Comparison of ENCODE assay signal across 8 cellular contexts in genomic region chr12:106301611-106302321, GRCh38. TPM values are rescaled to one million over a fixed set of nuclear protein-coding genes. Genes with fewer than 3 reads are reported as not detected.
DNase-seq lines count a peak whose midpoint lies in the region; ATAC-seq and TF ChIP-seq lines count a peak whose summit lies in the region.

No MANE protein-coding gene starts in this region.

- peaks cover 62% of the 10 kb centered on the region for H3K4me1 Mint-ChIP-seq in CD4-positive, alpha-beta T cell (ENCODE audit: low read depth)
- H3K4me1 Mint-ChIP-seq in activated T-helper 17 cell treated with anti-CD3 and anti-CD28 coated beads, Interleukin-2, amount 50 U/mL, for 72 hours = peaks cover 41% of the 10 kb centered on the region

- H3K4me3 ChIP-seq in PC-3 (ENCODE audit: low read length) (peak overlapping the region; percentile 69), fibroblast of villous mesenchyme (ENCODE audit: low read depth, low read length) (peak overlapping the region; percentile 66), neuron (ENCODE audit: low read length) (peak overlapping the region; percentile 48), thoracic aorta (peak overlapping the region; percentile 94)

- BruUV-seq in PC-3 (replicated peaks; lab: Mats Ljungman, UMichigan) = no TSS peak

- H3K9me3 Mint-ChIP-seq in CD4-positive, alpha-beta T cell = no peaks in the 10 kb centered on the region
- no peaks in the 10 kb centered on the region for H3K9me3 Mint-ChIP-seq in activated T-helper 17 cell treated with anti-CD3 and anti-CD28 coated beads, Interleukin-2, amount 50 U/mL, for 72 hours

- H3K9me3 ChIP-seq in CD4-positive, alpha-beta T cell (ENCODE audit: control insufficient read depth, low read length) = no peaks in the 10 kb centered on the region
- no peaks in the 10 kb centered on the region for H3K9me3 ChIP-seq in PC-3 (ENCODE audit: low read length)
- no peaks in the 10 kb centered on the region for H3K9me3 ChIP-seq in neuron (ENCODE audit: low read length)
- H3K9me3 ChIP-seq in thoracic aorta = no peaks in the 10 kb centered on the region

- no peaks in the 10 kb centered on the region for H3K79me2 ChIP-seq in PC-3 (ENCODE audit: low read length)

- peak; percentile 51 to 91 (median 68) for DNase-seq in CD4-positive, alpha-beta T cell
- peak; percentile 93 for DNase-seq in PC-3
- DNase-seq in fibroblast of villous mesenchyme (ENCODE audit: low read depth) = peak; percentile 78
- peak; percentile 19 for DNase-seq in thoracic aorta (ENCODE audit: low spot score)

- H3K9me2 ChIP-seq in PC-3 (replicated peaks; ENCODE audit: low read length) = no peaks in the 10 kb centered on the region

- no peaks in the 10 kb centered on the region for H3K27me3 Mint-ChIP-seq in CD4-positive, alpha-beta T cell
- H3K27me3 Mint-ChIP-seq in activated T-helper 17 cell treated with anti-CD3 and anti-CD28 coated beads, Interleukin-2, amount 50 U/mL, for 72 hours = no peaks in the 10 kb centered on the region

- H3K36me3 Mint-ChIP-seq in CD4-positive, alpha-beta T cell (ENCODE audit: low read depth) = peaks cover 40% of the 10 kb centered on the region
- peaks cover 23% of the 10 kb centered on the region for H3K36me3 Mint-ChIP-seq in activated T-helper 17 cell treated with anti-CD3 and anti-CD28 coated beads, Interleukin-2, amount 50 U/mL, for 72 hours (ENCODE audit: low read depth)

- intact Hi-C loops in CD4-positive, alpha-beta T cell (cut with DNase I, micrococcal nuclease) = loop anchor here (1.0 to 10.0 kb wide), 5 partner anchors 52 to 1317 kb away; partner anchors contain the start of genes CRY1 (in 2 of the 2) and NOPCHAP1 (in 1 of the 2)
- intact Hi-C loops in PC-3 (cut with micrococcal nuclease) = loop anchor here (1.0 kb wide), 4 partner anchors 14 to 74 kb away; no protein-coding TSS in a partner anchor

- no peaks in the 10 kb centered on the region for H3K27me3 ChIP-seq in CD4-positive, alpha-beta T cell (ENCODE audit: control insufficient read depth, insufficient read depth, low read length)
- no peaks in the 10 kb centered on the region for H3K27me3 ChIP-seq in PC-3 (ENCODE audit: low read length)
- H3K27me3 ChIP-seq in neuron (ENCODE audit: insufficient read depth, low read length) = peaks cover 9% of the 10 kb centered on the region
- H3K27me3 ChIP-seq in thoracic aorta (replicated peaks; ENCODE audit: insufficient read depth) = no peaks in the 10 kb centered on the region

- peak overlapping the region; percentile 99 for H3K27ac Mint-ChIP-seq in CD4-positive, alpha-beta T cell
- H3K27ac Mint-ChIP-seq in activated T-helper 17 cell treated with anti-CD3 and anti-CD28 coated beads, Interleukin-2, amount 50 U/mL, for 72 hours = peak overlapping the region; percentile 99

- H3K4me2 ChIP-seq in PC-3 (ENCODE audit: low read length) = peak overlapping the region; percentile 87

- peak overlapping the region; percentile 58 for H3K9ac ChIP-seq in PC-3 (ENCODE audit: low read length)

- H2AFZ ChIP-seq in PC-3 (ENCODE audit: low read length) (peak overlapping the region; percentile 89), neuron (ENCODE audit: low read depth, low read length) (peak overlapping the region; percentile 20)

- peak overlapping the region; percentile 94 for H3K4me3 Mint-ChIP-seq in CD4-positive, alpha-beta T cell
- H3K4me3 Mint-ChIP-seq in activated T-helper 17 cell treated with anti-CD3 and anti-CD28 coated beads, Interleukin-2, amount 50 U/mL, for 72 hours = peak overlapping the region; percentile 93

- H3K36me3 ChIP-seq in PC-3 (ENCODE audit: low read depth, low read length) (no peaks in the 10 kb centered on the region), neuron (ENCODE audit: insufficient read depth, low read length) (no peaks in the 10 kb centered on the region), thoracic aorta (no peaks in the 10 kb centered on the region)

- H3K4me1 ChIP-seq in PC-3 (ENCODE audit: insufficient read depth, low read length) (peaks cover 35% of the 10 kb centered on the region), neuron (ENCODE audit: insufficient read depth, low read length) (peaks cover 15% of the 10 kb centered on the region), thoracic aorta (ENCODE audit: control insufficient read depth in 1 of 2, low read depth in 2 of 2) (peaks cover 15 to 40% of the 10 kb centered on the region in 2 donors)

- POLR2A ChIA-PET in CD4-positive, alpha-beta T cell (lab: Charles Lee) = interaction anchor here (0.6 to 5.8 kb wide), 37 partner anchors 8 to 1465 kb away, joined by 3 to 157 read pairs (median 5); partner anchors contain the start of genes CKAP4, CRY1, MTERF2 and POLR3B
- POLR2A ChIA-PET in PC-3 (lab: Charles Lee; ENCODE audit: unreplicated experiment) = interaction anchor here (1.1 kb wide), 1 partner anchor 54 kb away, joined by 9 read pairs; the partner anchor contains the start of gene CKAP4

- H4K20me1 ChIP-seq in PC-3 (ENCODE audit: low read length) = no peaks in the 10 kb centered on the region

- peak overlapping the region; percentile 100 for H3K27ac ChIP-seq in CD4-positive, alpha-beta T cell (ENCODE audit: low read depth, low read length)
- H3K27ac ChIP-seq in PC-3 (ENCODE audit: low read length) = peak overlapping the region; percentile 82
- H3K27ac ChIP-seq in thoracic aorta = peak overlapping the region; percentile 72

- H3F3A ChIP-seq in PC-3 (ENCODE audit: low read length, unreplicated experiment) = peaks cover 3% of the 10 kb centered on the region

- peak; percentile 56 for ATAC-seq in CD4-positive, alpha-beta T cell (ENCODE audit: poor library complexity)
- peak; percentile 60 for ATAC-seq in GM19463 (IDR thresholded peaks at IDR 0.05; ENCODE audit: unreplicated experiment)
- ATAC-seq in HG03565 (IDR thresholded peaks at IDR 0.05; ENCODE audit: unreplicated experiment) = peak; percentile 60
- peak; percentile 69 for ATAC-seq in PC-3
- ATAC-seq in activated T-helper 17 cell treated with anti-CD3 and anti-CD28 coated beads, Interleukin-2, amount 50 U/mL, for 72 hours (replicated peaks) = peak; percentile 27
- ATAC-seq in thoracic aorta (ENCODE audit: insufficient number of reproducible peaks, low FRiP score, low read depth) = peak; percentile 27

- no peak for TF ChIP-seq CTCF in CD4-positive, alpha-beta T cell (IDR thresholded peaks at IDR 0.05)
- 0 out of 2 replicates have a peak, but pooled peaks have one; percentile 9 for TF ChIP-seq CTCF in PC-3 (conservative IDR thresholded peaks at IDR 0.05; ENCODE audit: low read depth, low read length)
- TF ChIP-seq CTCF in fibroblast of villous mesenchyme (IDR thresholded peaks at IDR 0.05; ENCODE audit: insufficient read depth, low read depth, low read length) = no peak
- no peak for TF ChIP-seq CTCF in thoracic aorta (IDR thresholded peaks at IDR 0.05)

- CTCF ChIA-PET in CD4-positive, alpha-beta T cell (lab: Charles Lee) = interaction anchor here (0.8 to 3.5 kb wide), 10 partner anchors 9 to 1375 kb away, joined by 3 to 19 read pairs (median 4); partner anchors contain the start of gene POLR3B
- CTCF ChIA-PET in PC-3 (lab: Charles Lee) = interaction anchor here (0.7 to 1.0 kb wide), 2 partner anchors 19 to 78 kb away, joined by 3 to 4 read pairs; no protein-coding TSS in a partner anchor

RNA-seq across cellular contexts. Expression of gene TCP11L2, which starts 0.8 kb away (rescaled TPM):
- total RNA-seq in CD4-positive, alpha-beta T cell = 100 to 1,000 TPM; 139 to 144 TPM
- total RNA-seq in PC-3 (2014; rRNA removed) = 10.1 and 12.1 TPM in 2 replicates
- 10 to 100 TPM in 1 of 2 donors, 1 to 10 TPM in 1; 9.6 to 22.4 TPM for total RNA-seq in activated T-helper 17 cell treated with anti-CD3 and anti-CD28 coated beads, Interleukin-2, amount 50 U/mL, for 72 hours
- total RNA-seq in fibroblast of villous mesenchyme = 25.0 and 30.0 TPM in 2 replicates
- total RNA-seq in thoracic aorta = 10 to 100 TPM; 23.1 to 23.2 TPM

RNA-seq across cellular contexts. Expression of gene CKAP4, which starts 53.9 kb away (rescaled TPM):
- 10 to 100 TPM; 14.7 to 15.7 TPM for total RNA-seq in CD4-positive, alpha-beta T cell
- total RNA-seq in PC-3 (2014; rRNA removed) (76.3 and 99.1 TPM in 2 replicates), fibroblast of villous mesenchyme (253 and 310 TPM in 2 replicates), thoracic aorta (10 to 100 TPM; 81.4 to 85.1 TPM)
- 1 to 10 TPM; 3.6 to 3.8 TPM for total RNA-seq in activated T-helper 17 cell treated with anti-CD3 and anti-CD28 coated beads, Interleukin-2, amount 50 U/mL, for 72 hours

RNA-seq across cellular contexts. Expression of gene POLR3B, which starts 55.8 kb away (rescaled TPM):
- total RNA-seq in CD4-positive, alpha-beta T cell = 1 to 10 TPM; 2.5 to 2.6 TPM
- 23.4 and 24.3 TPM in 2 replicates for total RNA-seq in PC-3 (2014; rRNA removed)
- 1 to 10 TPM; 3.0 to 8.7 TPM for total RNA-seq in activated T-helper 17 cell treated with anti-CD3 and anti-CD28 coated beads, Interleukin-2, amount 50 U/mL, for 72 hours
- 15.1 and 16.8 TPM in 2 replicates for total RNA-seq in fibroblast of villous mesenchyme
- total RNA-seq in thoracic aorta = 1 to 10 TPM; 7.7 to 7.8 TPM

Comparison
In these comparisons a context has a peak if more than half of its experiments do, and no peak if none do; other contexts are left out.
1. Peak in every context shown above with its lines: DNase-seq, ATAC-seq, H3K4me3 ChIP-seq and H3K27ac ChIP-seq.
2. DNase-seq: peak in every context shown above with its lines; median percentile 93 in PC-3; 78 in fibroblast of villous mesenchyme; 68 in CD4-positive, alpha-beta T cell; 19 in thoracic aorta.